ENCODE assay signal across 8 cellular contexts in the genomic region with DNA sequence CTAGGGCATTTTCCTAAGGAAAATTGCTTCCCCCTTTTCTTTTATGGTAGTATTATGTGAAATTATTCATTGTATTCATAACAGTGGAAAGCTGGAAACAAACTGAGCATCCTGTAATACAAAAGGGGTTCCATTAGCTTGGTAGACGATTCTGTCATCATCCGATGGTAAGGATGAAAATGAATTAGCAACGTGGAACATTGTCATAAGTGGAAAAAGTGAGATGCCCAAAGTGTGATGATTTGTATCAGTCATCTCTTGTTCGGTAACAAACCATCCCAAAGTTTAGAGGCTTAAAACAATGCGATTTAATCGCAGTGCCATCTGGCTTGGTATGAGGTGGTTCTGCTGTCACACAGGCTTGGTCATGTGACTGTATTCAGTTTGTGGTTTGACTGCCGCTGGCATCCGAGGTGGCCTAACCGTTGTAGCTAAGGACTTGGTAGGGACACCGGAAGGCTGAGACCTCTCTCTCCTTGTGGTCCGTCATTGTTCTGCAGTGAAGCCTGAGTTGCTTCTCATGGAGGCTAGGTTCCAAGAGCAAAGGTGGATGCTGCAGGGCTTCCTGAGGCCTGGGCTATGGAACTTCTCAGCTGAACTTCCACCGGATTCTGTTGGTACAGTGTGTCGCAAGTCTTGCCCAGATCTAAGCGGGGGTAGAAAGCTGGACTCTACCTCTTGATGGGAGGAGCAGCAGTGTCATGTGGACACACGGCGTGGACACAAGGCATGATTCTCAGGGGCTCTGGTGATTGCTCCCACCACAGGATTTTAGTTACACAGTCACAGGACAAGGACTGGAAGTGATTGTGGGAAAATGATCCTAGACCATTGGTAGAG. TPM values are rescaled to one million over a fixed set of nuclear protein-coding genes. Genes with fewer than 3 reads are reported as not detected.
A peak's percentile ranks its signal among the peaks of the same experiment; 100 is the strongest.
DNase-seq lines count a peak whose midpoint lies in the region; ATAC-seq and TF ChIP-seq lines count a peak whose summit lies in the region.

No MANE protein-coding gene starts in this region.

- peak overlapping the region; percentile 65 for H3K4me3 ChIP-seq in CD4-positive, CD25-positive, alpha-beta regulatory T cell (ENCODE audit: low read depth, low read length)
- no peak overlapping the region for H3K4me3 ChIP-seq in foreskin fibroblast (ENCODE audit: low read depth in 1 of 2, low read length in 2 of 2)

- CTCF ChIA-PET in RWPE1 (lab: Yijun Ruan, JAX) = interaction anchor here (0.6 kb wide), 1 partner anchor 175 kb away, joined by 3 read pairs; no protein-coding TSS in a partner anchor
- CTCF ChIA-PET in activated naive CD4-positive, alpha-beta T cell treated with anti-CD3 and anti-CD28 coated beads for 36 hours (lab: Charles Lee) = interaction anchor here (1.1 to 1.3 kb wide), 3 partner anchors 26 to 65 kb away, joined by 3 to 6 read pairs (median 5); no protein-coding TSS in a partner anchor

- H3K27me3 Mint-ChIP-seq in CD4-positive, CD25-positive, alpha-beta regulatory T cell = no peaks in the 10 kb centered on the region
- H3K27me3 Mint-ChIP-seq in activated naive CD4-positive, alpha-beta T cell treated with anti-CD3 and anti-CD28 coated beads for 36 hours (ENCODE audit: low read depth) = no peaks in the 10 kb centered on the region
- no peaks in the 10 kb centered on the region for H3K27me3 Mint-ChIP-seq in progenitor cell of endocrine pancreas

- TF ChIP-seq CTCF in RWPE1 (conservative IDR thresholded peaks at IDR 0.05; ENCODE audit: low read depth) = no peak
- TF ChIP-seq CTCF in progenitor cell of endocrine pancreas (IDR thresholded peaks at IDR 0.05; ENCODE audit: unreplicated experiment) = no peak
- TF ChIP-seq CTCF in foreskin fibroblast (IDR thresholded peaks at IDR 0.05; ENCODE audit: low read depth, low read length) = no peak

- H3K4me1 ChIP-seq in CD4-positive, CD25-positive, alpha-beta regulatory T cell (ENCODE audit: control insufficient read depth, insufficient read depth, low read length, poor library complexity, severe bottlenecking) = peaks cover 64% of the 10 kb centered on the region

- POLR2A ChIA-PET in RWPE1 (lab: Yijun Ruan, JAX; ENCODE audit: low non-redundant PET) = no interaction called here

- no peaks in the 10 kb centered on the region for H3K36me3 ChIP-seq in CD4-positive, CD25-positive, alpha-beta regulatory T cell (ENCODE audit: control insufficient read depth, insufficient read depth, low read length)

- H3K4me1 Mint-ChIP-seq in CD4-positive, CD25-positive, alpha-beta regulatory T cell = peaks cover 22 to 97% (median 70%) of the 10 kb centered on the region in 4 donors
- H3K4me1 Mint-ChIP-seq in activated naive CD4-positive, alpha-beta T cell treated with anti-CD3 and anti-CD28 coated beads for 36 hours (ENCODE audit: low read depth) = peaks cover 92% of the 10 kb centered on the region
- H3K4me1 Mint-ChIP-seq in progenitor cell of endocrine pancreas (ENCODE audit: low read depth) = peaks cover 63% of the 10 kb centered on the region

- peak; percentile 11 to 79 (median 36) for DNase-seq in CD4-positive, CD25-positive, alpha-beta regulatory T cell
- DNase-seq in RWPE1 (ENCODE audit: low spot score) (no peak), progenitor cell of endocrine pancreas (ENCODE audit: low spot score, unreplicated experiment) (no peak), foreskin fibroblast (no peak), NCI-H446 treated with DMSO at 0.1 percent for 48 hours (lab: John Stamatoyannopoulos, UW) (no peak)
- peak; percentile 80 for DNase-seq in activated naive CD4-positive, alpha-beta T cell treated with anti-CD3 and anti-CD28 coated beads for 36 hours

- ATAC-seq in CD4-positive, CD25-positive, alpha-beta regulatory T cell (ENCODE audit: low read depth in 2 of 2) = peak; percentile 57 to 70
- ATAC-seq in HG03280 (IDR thresholded peaks at IDR 0.05; ENCODE audit: unreplicated experiment) = no peak
- ATAC-seq in GM21529 (IDR thresholded peaks at IDR 0.05; ENCODE audit: unreplicated experiment) = no peak

- no peaks in the 10 kb centered on the region for H3K27me3 ChIP-seq in CD4-positive, CD25-positive, alpha-beta regulatory T cell (ENCODE audit: control insufficient read depth, insufficient read depth, low read length)

- H3K9me3 ChIP-seq in CD4-positive, CD25-positive, alpha-beta regulatory T cell (ENCODE audit: control insufficient read depth in 2 of 2, low read length in 2 of 2) = no peaks in the 10 kb centered on the region

- peak overlapping the region; percentile 58 for H3K27ac ChIP-seq in CD4-positive, CD25-positive, alpha-beta regulatory T cell (ENCODE audit: insufficient read depth, low read length, poor library complexity, severe bottlenecking)
- H3K27ac ChIP-seq in RWPE1 = peak overlapping the region; percentile 80

- peaks cover 0 to 1% (median 0%) of the 10 kb centered on the region in 7 donors for H3K9me3 Mint-ChIP-seq in CD4-positive, CD25-positive, alpha-beta regulatory T cell
- no peaks in the 10 kb centered on the region for H3K9me3 Mint-ChIP-seq in activated naive CD4-positive, alpha-beta T cell treated with anti-CD3 and anti-CD28 coated beads for 36 hours
- no peaks in the 10 kb centered on the region for H3K9me3 Mint-ChIP-seq in progenitor cell of endocrine pancreas (ENCODE audit: low read depth)

- H3K27ac Mint-ChIP-seq in CD4-positive, CD25-positive, alpha-beta regulatory T cell = peak overlapping the region in 2 of 3 donors; percentile 53 to 78
- H3K27ac Mint-ChIP-seq in activated naive CD4-positive, alpha-beta T cell treated with anti-CD3 and anti-CD28 coated beads for 36 hours = peak overlapping the region; percentile 90
- H3K27ac Mint-ChIP-seq in progenitor cell of endocrine pancreas = peak overlapping the region; percentile 5

- peaks cover 4% of the 10 kb centered on the region for H3K36me3 Mint-ChIP-seq in CD4-positive, CD25-positive, alpha-beta regulatory T cell
- peaks cover 4% of the 10 kb centered on the region for H3K36me3 Mint-ChIP-seq in activated naive CD4-positive, alpha-beta T cell treated with anti-CD3 and anti-CD28 coated beads for 36 hours (ENCODE audit: low read depth)
- H3K36me3 Mint-ChIP-seq in progenitor cell of endocrine pancreas (ENCODE audit: insufficient read depth) = peaks cover 1% of the 10 kb centered on the region

- H3K4me3 Mint-ChIP-seq in CD4-positive, CD25-positive, alpha-beta regulatory T cell = peak overlapping the region; percentile 41 to 82 (median 72)
- H3K4me3 Mint-ChIP-seq in activated naive CD4-positive, alpha-beta T cell treated with anti-CD3 and anti-CD28 coated beads for 36 hours = peak overlapping the region; percentile 48
- H3K4me3 Mint-ChIP-seq in progenitor cell of endocrine pancreas (ENCODE audit: low read depth) = no peak overlapping the region

- intact Hi-C loops in activated naive CD4-positive, alpha-beta T cell treated with anti-CD3 and anti-CD28 coated beads for 36 hours (cut with micrococcal nuclease) = loop anchor here (1.0 kb wide), 2 partner anchors 27 to 34 kb away; no protein-coding TSS in a partner anchor

RNA-seq across cellular contexts. Expression of a gene that starts 36.2 kb away (rescaled TPM):
- total RNA-seq in CD4-positive, CD25-positive, alpha-beta regulatory T cell = 66.3 TPM
- 1 to 10 TPM; 2.6 to 7.1 (median 2.8) TPM for polyA plus RNA-seq in CD4-positive, CD25-positive, alpha-beta regulatory T cell
- 10 to 100 TPM; 62.3 to 63.3 TPM for total RNA-seq in activated naive CD4-positive, alpha-beta T cell treated with anti-CD3 and anti-CD28 coated beads for 36 hours
- 102 and 106 TPM in 2 replicates for total RNA-seq in progenitor cell of endocrine pancreas

Comparison
In these comparisons a context has a peak if more than half of its experiments do, and no peak if none do; other contexts are left out.
1. ATAC-seq: peak in CD4-positive, CD25-positive, alpha-beta regulatory T cell (2 of 2); none in HG03280 (single experiment) and GM21529 (single experiment).
2. DNase-seq: peak in CD4-positive, CD25-positive, alpha-beta regulatory T cell (3 of 3) and activated naive CD4-positive, alpha-beta T cell treated with anti-CD3 and anti-CD28 coated beads for 36 hours (single experiment); none in RWPE1 (single experiment), progenitor cell of endocrine pancreas (single experiment), foreskin fibroblast (0 of 2) and NCI-H446 treated with DMSO at 0.1 percent for 48 hours (single experiment).
3. H3K27ac Mint-ChIP-seq: peak in every context shown above with its lines; median percentile 90 in activated naive CD4-positive, alpha-beta T cell treated with anti-CD3 and anti-CD28 coated beads for 36 hours; 66 in CD4-positive, CD25-positive, alpha-beta regulatory T cell; 5 in progenitor cell of endocrine pancreas.